Comparison of ENCODE assay signal across 1 cellular context in the genomic region with DNA sequence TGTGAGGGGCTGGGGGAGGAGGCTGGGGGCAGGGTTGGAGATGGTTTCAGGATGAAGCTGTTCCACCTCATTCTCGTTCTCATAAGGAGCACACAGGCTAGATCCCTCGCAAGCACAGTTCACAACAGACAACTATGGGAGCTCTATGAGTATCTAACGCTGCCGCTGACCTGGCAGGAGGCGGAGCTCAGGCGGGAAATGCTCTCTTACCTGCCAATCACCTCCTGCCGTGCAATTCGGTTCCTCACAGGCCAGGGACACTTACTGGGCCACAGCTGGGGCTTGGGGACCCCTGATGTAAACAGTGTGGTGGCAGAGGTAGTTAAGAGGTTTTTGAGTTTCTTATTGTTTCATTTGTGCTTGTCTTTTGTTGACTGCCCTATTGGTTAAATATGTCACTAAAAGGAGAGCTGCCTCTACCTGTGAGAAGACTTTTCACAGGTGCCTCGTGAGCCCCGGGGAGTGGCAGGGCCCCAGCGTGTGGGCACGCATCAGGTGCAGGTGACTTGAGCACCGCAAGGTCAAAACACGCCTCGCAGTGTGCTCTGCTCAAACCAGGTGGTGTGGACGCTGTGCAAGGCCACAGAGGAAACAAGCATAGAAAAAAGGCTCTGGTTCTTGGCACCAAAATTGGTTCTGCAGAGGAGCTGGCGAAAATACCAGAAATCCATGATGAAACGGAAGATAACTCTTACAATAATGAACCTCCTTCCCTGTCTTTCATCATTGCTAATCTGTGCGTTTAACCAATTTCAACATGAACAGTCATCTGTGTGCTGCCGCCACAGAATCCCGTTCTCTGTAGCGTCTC.
TF ChIP-seq lines count a peak whose summit lies in the region.

No MANE protein-coding gene starts in this region.

TF ChIP-seq in GM23338, 12 proteins besides CTCF, POLR2A, EP300 and RAD21 (continued from another document):
- TF ChIP-seq, protein P1, sequence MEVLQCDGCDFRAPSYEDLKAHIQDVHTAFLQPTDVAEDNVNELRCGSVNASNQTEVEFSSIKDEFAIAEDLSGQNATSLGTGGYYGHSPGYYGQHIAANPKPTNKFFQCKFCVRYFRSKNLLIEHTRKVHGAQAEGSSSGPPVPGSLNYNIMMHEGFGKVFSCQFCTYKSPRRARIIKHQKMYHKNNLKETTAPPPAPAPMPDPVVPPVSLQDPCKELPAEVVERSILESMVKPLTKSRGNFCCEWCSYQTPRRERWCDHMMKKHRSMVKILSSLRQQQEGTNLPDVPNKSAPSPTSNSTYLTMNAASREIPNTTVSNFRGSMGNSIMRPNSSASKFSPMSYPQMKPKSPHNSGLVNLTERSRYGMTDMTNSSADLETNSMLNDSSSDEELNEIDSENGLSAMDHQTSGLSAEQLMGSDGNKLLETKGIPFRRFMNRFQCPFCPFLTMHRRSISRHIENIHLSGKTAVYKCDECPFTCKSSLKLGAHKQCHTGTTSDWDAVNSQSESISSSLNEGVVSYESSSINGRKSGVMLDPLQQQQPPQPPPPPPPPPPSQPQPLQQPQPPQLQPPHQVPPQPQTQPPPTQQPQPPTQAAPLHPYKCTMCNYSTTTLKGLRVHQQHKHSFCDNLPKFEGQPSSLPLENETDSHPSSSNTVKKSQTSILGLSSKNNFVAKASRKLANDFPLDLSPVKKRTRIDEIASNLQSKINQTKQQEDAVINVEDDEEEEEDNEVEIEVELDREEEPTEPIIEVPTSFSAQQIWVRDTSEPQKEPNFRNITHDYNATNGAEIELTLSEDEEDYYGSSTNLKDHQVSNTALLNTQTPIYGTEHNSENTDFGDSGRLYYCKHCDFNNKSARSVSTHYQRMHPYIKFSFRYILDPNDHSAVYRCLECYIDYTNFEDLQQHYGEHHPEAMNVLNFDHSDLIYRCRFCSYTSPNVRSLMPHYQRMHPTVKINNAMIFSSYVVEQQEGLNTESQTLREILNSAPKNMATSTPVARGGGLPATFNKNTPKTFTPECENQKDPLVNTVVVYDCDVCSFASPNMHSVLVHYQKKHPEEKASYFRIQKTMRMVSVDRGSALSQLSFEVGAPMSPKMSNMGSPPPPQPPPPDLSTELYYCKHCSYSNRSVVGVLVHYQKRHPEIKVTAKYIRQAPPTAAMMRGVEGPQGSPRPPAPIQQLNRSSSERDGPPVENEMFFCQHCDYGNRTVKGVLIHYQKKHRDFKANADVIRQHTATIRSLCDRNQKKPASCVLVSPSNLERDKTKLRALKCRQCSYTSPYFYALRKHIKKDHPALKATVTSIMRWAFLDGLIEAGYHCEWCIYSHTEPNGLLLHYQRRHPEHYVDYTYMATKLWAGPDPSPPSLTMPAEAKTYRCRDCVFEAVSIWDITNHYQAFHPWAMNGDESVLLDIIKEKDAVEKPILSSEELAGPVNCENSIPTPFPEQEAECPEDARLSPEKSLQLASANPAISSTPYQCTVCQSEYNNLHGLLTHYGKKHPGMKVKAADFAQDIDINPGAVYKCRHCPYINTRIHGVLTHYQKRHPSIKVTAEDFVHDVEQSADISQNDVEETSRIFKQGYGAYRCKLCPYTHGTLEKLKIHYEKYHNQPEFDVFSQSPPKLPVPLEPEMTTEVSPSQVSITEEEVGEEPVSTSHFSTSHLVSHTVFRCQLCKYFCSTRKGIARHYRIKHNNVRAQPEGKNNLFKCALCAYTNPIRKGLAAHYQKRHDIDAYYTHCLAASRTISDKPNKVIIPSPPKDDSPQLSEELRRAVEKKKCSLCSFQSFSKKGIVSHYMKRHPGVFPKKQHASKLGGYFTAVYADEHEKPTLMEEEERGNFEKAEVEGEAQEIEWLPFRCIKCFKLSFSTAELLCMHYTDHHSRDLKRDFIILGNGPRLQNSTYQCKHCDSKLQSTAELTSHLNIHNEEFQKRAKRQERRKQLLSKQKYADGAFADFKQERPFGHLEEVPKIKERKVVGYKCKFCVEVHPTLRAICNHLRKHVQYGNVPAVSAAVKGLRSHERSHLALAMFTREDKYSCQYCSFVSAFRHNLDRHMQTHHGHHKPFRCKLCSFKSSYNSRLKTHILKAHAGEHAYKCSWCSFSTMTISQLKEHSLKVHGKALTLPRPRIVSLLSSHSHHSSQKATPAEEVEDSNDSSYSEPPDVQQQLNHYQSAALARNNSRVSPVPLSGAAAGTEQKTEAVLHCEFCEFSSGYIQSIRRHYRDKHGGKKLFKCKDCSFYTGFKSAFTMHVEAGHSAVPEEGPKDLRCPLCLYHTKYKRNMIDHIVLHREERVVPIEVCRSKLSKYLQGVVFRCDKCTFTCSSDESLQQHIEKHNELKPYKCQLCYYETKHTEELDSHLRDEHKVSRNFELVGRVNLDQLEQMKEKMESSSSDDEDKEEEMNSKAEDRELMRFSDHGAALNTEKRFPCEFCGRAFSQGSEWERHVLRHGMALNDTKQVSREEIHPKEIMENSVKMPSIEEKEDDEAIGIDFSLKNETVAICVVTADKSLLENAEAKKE (CRISPR knock-in tag; IDR thresholded peaks at IDR 0.05) = no peak
- TF ChIP-seq, protein P2, sequence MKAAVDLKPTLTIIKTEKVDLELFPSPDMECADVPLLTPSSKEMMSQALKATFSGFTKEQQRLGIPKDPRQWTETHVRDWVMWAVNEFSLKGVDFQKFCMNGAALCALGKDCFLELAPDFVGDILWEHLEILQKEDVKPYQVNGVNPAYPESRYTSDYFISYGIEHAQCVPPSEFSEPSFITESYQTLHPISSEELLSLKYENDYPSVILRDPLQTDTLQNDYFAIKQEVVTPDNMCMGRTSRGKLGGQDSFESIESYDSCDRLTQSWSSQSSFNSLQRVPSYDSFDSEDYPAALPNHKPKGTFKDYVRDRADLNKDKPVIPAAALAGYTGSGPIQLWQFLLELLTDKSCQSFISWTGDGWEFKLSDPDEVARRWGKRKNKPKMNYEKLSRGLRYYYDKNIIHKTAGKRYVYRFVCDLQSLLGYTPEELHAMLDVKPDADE (IDR thresholded peaks at IDR 0.05) = no peak
